Comparison of ENCODE assay signal across 24 cellular contexts in genomic region chr11:72570893-72571741, GRCh38.
DNase-seq lines count a peak whose midpoint lies in the region; ATAC-seq and TF ChIP-seq lines count a peak whose summit lies in the region.
"Had no signal": no experiment of that assay in that cellular context is flagged by ENCODE, and none has a peak within 500 bp of the region (broad histone marks: within the 10 kb centered on the region; RNA-seq: fewer than 3 reads in every experiment).

No MANE protein-coding gene starts in this region.

- H3T11ph ChIP-seq in H9 (ENCODE audit: low read length) = no peak overlapping the region

- H3K4me3 ChIP-seq in RWPE2 (ENCODE audit: severe bottlenecking) (no peak overlapping the region), osteoblast (ENCODE audit: insufficient read depth, low read length) (no peak overlapping the region), heart left ventricle (no peak overlapping the region), OCI-LY7 (ENCODE audit: low read depth, low read length, poor library complexity, severe bottlenecking) (no peak overlapping the region)
- H3K4me3 ChIP-seq: cardiac muscle cell, GM23248, mucosa of descending colon, neural progenitor cell, psoas muscle, skin epidermis, upper lobe of left lung had no signal

- H3K27me3 Mint-ChIP-seq in H9 (ENCODE audit: low read depth) = peaks cover 21% of the 10 kb centered on the region

- H2AFZ ChIP-seq in H9 (ENCODE audit: low read length) = no peak overlapping the region
- peak overlapping the region; percentile 8 for H2AFZ ChIP-seq in osteoblast (ENCODE audit: low read length)
- H2AFZ ChIP-seq in OCI-LY7 (ENCODE audit: low read length) = no peak overlapping the region
- H2AFZ ChIP-seq: neural progenitor cell had no signal

- no peak overlapping the region; a peak in 1 of 7 replicates for H3K27ac Mint-ChIP-seq in H9
- H3K27ac Mint-ChIP-seq: CD8-positive, alpha-beta T cell had no signal

- H3K4me3 Mint-ChIP-seq in H9 = no peak overlapping the region
- H3K4me3 Mint-ChIP-seq: CD8-positive, alpha-beta T cell; neural progenitor cell; stimulated activated naive CD8-positive, alpha-beta T cell treated with anti-CD3 and anti-CD28 coated beads, Interleukin-15, Interleukin-2, amounts not matched to agents 100 ng/mL and 50 ng/mL, for 24 hours had no signal

- peaks cover 4 to 15% of the 10 kb centered on the region in 2 experiments; a peak in 3 of 4 replicates for H3K4me1 Mint-ChIP-seq in H9

- no peaks in the 10 kb centered on the region for H3K79me2 ChIP-seq in H9 (ENCODE audit: insufficient read depth, low read length)
- H3K79me2 ChIP-seq in osteoblast (ENCODE audit: insufficient read depth, low read length) = no peaks in the 10 kb centered on the region
- no peaks in the 10 kb centered on the region for H3K79me2 ChIP-seq in OCI-LY7 (ENCODE audit: insufficient read depth, low read depth, low read length)

- no peak overlapping the region for H2BK120ac ChIP-seq in H9 (ENCODE audit: low read depth, low read length, poor library complexity, severe bottlenecking)

- BruUV-seq in OCI-LY7 (replicated peaks; lab: Mats Ljungman, UMichigan) = no TSS peak

- H3K4me1 ChIP-seq in H9 (ENCODE audit: insufficient read depth, low read length) (no peaks in the 10 kb centered on the region), RWPE2 (ENCODE audit: insufficient read depth, poor library complexity, severe bottlenecking) (peaks cover 43% of the 10 kb centered on the region), osteoblast (ENCODE audit: insufficient read depth, low read length) (peaks cover 11% of the 10 kb centered on the region), heart left ventricle (peaks cover 0 to 16% (median 0%) of the 10 kb centered on the region in 12 donors), OCI-LY7 (ENCODE audit: insufficient read depth, low read length, poor library complexity, severe bottlenecking) (no peaks in the 10 kb centered on the region)
- H3K4me1 ChIP-seq: psoas muscle, upper lobe of left lung had no signal

- no peak overlapping the region for H2BK15ac ChIP-seq in H9 (ENCODE audit: low read depth, low read length)

- H4K8ac ChIP-seq in H9 (replicated peaks; ENCODE audit: insufficient read length, low read depth, low read length) = no peak overlapping the region

- no peak overlapping the region for H2BK12ac ChIP-seq in H9 (ENCODE audit: insufficient read length, low read depth, low read length)

- no peak overlapping the region for H2BK20ac ChIP-seq in H9 (ENCODE audit: low read depth, low read length, poor library complexity, severe bottlenecking)

- H3K23ac ChIP-seq in H9 (ENCODE audit: insufficient read length, low read depth, low read length) = no peak overlapping the region

- H3K9me3 Mint-ChIP-seq in H9 = peaks cover 0 to 3% of the 10 kb centered on the region in 2 experiments; a peak in 3 of 5 replicates
- H3K9me3 Mint-ChIP-seq: CD8-positive, alpha-beta T cell; neural progenitor cell; stimulated activated naive CD8-positive, alpha-beta T cell treated with anti-CD3 and anti-CD28 coated beads, Interleukin-15, Interleukin-2, amounts not matched to agents 100 ng/mL and 50 ng/mL, for 24 hours had no signal

- no peaks in the 10 kb centered on the region for H3K9me3 ChIP-seq in H9 (ENCODE audit: control insufficient read depth, low read depth, low read length)
- H3K9me3 ChIP-seq in RWPE2 (ENCODE audit: severe bottlenecking) = no peaks in the 10 kb centered on the region
- no peaks in the 10 kb centered on the region for H3K9me3 ChIP-seq in osteoblast (ENCODE audit: low read depth, low read length)
- no peaks in the 10 kb centered on the region for H3K9me3 ChIP-seq in heart left ventricle
- no peaks in the 10 kb centered on the region for H3K9me3 ChIP-seq in OCI-LY7 (ENCODE audit: low read length)
- H3K9me3 ChIP-seq: mucosa of descending colon, psoas muscle, upper lobe of left lung had no signal

- no peak overlapping the region for H4K91ac ChIP-seq in H9 (ENCODE audit: insufficient read length, low read depth, low read length)

- no CpG with 5 or more reads among the region's 10 CpGs for WGBS in H9 (ENCODE audit: extremely low coverage, insufficient read length, low lambda C conversion rate)
- WGBS in heart left ventricle, 4 donors = 83 to 90% (median 86%) methylated on average over 9 to 10 of the region's 10 CpGs

- ATAC-seq in RWPE2 (ENCODE audit: low read depth) (no peak), esophagus mucosa (no peak), GM19452 (IDR thresholded peaks at IDR 0.05; ENCODE audit: unreplicated experiment) (no peak), heart left ventricle (no peak)
- ATAC-seq: CD8-positive, alpha-beta T cell; mucosa of descending colon; psoas muscle had no signal

- H3K4me2 ChIP-seq in H9 (ENCODE audit: insufficient read depth, insufficient read length, low read length) (no peak overlapping the region), osteoblast (ENCODE audit: insufficient read depth, low read length) (no peak overlapping the region), OCI-LY7 (ENCODE audit: low read length) (no peak overlapping the region)
- H3K4me2 ChIP-seq: neural progenitor cell had no signal

- H3K27ac ChIP-seq in H9 (ENCODE audit: insufficient read length, low read depth, low read length) (no peak overlapping the region), RWPE2 (ENCODE audit: poor library complexity, severe bottlenecking) (peak overlapping the region; percentile 99), epithelial cell of prostate (peak overlapping the region; percentile 98), osteoblast (ENCODE audit: low read depth, low read length) (no peak overlapping the region), heart left ventricle (no peak overlapping the region), OCI-LY7 (ENCODE audit: low read depth, low read length, poor library complexity, severe bottlenecking) (no peak overlapping the region)
- H3K27ac ChIP-seq: cardiac muscle cell, neural progenitor cell, psoas muscle, skin epidermis had no signal

- POLR2A ChIA-PET in OCI-LY7 (lab: Charles Lee) = no interaction called here

- H2BK5ac ChIP-seq in H9 (ENCODE audit: insufficient read length, low read length) = no peak overlapping the region

- H3K36me3 Mint-ChIP-seq in H9 (ENCODE audit: insufficient read depth in 1 of 3, low read depth in 3 of 3) = no peaks in the 10 kb centered on the region
- H3K36me3 Mint-ChIP-seq: CD8-positive, alpha-beta T cell; neural progenitor cell had no signal

- CTCF ChIA-PET in OCI-LY7 (lab: Charles Lee; ENCODE audit: unreplicated experiment) = no interaction called here

- H3K14ac ChIP-seq in H9 (ENCODE audit: insufficient read depth, low read length) = no peak overlapping the region

- TF ChIP-seq POLR2A in heart left ventricle (IDR thresholded peaks at IDR 0.05) = no peak

- no peak overlapping the region for H3K56ac ChIP-seq in H9 (ENCODE audit: insufficient read length, low read depth, low read length)

- H2AK5ac ChIP-seq in H9 (ENCODE audit: insufficient read length, low read length) = no peak overlapping the region

- TF ChIP-seq CTCF in H9 (conservative IDR thresholded peaks at IDR 0.05) (no peak), RWPE2 (IDR thresholded peaks at IDR 0.05; ENCODE audit: poor library complexity, severe bottlenecking) (no peak), osteoblast (IDR thresholded peaks at IDR 0.05; ENCODE audit: extremely low read depth, low read depth, low read length) (no peak), heart left ventricle (IDR thresholded peaks at IDR 0.05) (no peak), OCI-LY7 (conservative IDR thresholded peaks at IDR 0.05; ENCODE audit: low read length) (no peak)

- H3K18ac ChIP-seq in H9 (ENCODE audit: insufficient read length, low read depth, low read length) = no peak overlapping the region

- H4K5ac ChIP-seq in H9 (ENCODE audit: insufficient read length, low read depth, low read length) = no peak overlapping the region

- H3K27me3 ChIP-seq in H9 (ENCODE audit: insufficient read depth, low read length) (no peaks in the 10 kb centered on the region), RWPE2 (ENCODE audit: insufficient read depth, poor library complexity, severe bottlenecking) (no peaks in the 10 kb centered on the region), osteoblast (ENCODE audit: insufficient read depth, low read length) (no peaks in the 10 kb centered on the region), heart left ventricle (no peaks in the 10 kb centered on the region)
- H3K27me3 ChIP-seq: cardiac muscle cell, neural progenitor cell, upper lobe of left lung had no signal

- no peaks in the 10 kb centered on the region for H3K23me2 ChIP-seq in H9 (ENCODE audit: insufficient read length, low read depth, low read length, poor library complexity, severe bottlenecking)

- intact Hi-C loops in heart left ventricle (cut with DNase I) = loop anchor here in 8 of 10 donors (5.0 kb wide), 2 partner anchors 89 to 99 kb away; no protein-coding TSS in a partner anchor
- intact Hi-C loops in OCI-LY7 (cut with micrococcal nuclease; ENCODE audit: unreplicated experiment) = no loop called here

- no peaks in the 10 kb centered on the region for H3K79me1 ChIP-seq in H9 (ENCODE audit: insufficient read depth, low read depth, low read length, poor library complexity, severe bottlenecking)

- no peaks in the 10 kb centered on the region for H3K36me3 ChIP-seq in RWPE2 (ENCODE audit: low read depth)
- no peaks in the 10 kb centered on the region for H3K36me3 ChIP-seq in osteoblast (ENCODE audit: insufficient read depth, low read length)
- H3K36me3 ChIP-seq in heart left ventricle = no peaks in the 10 kb centered on the region
- no peaks in the 10 kb centered on the region for H3K36me3 ChIP-seq in OCI-LY7 (ENCODE audit: insufficient read depth, low read length)
- H3K36me3 ChIP-seq: cardiac muscle cell, neural progenitor cell, upper lobe of left lung had no signal

- DNase-seq in H9 = peak; percentile 9
- no peak for DNase-seq in RWPE2 (ENCODE audit: low spot score)
- no peak for DNase-seq in epithelial cell of prostate (ENCODE audit: low read depth, low spot score)
- DNase-seq in osteoblast (ENCODE audit: insufficient read length, low spot score, missing footprints) = peak; percentile 29
- DNase-seq in heart left ventricle = no peak
- no peak for DNase-seq in OCI-LY7 (ENCODE audit: low spot score)
- DNase-seq: activated effector memory CD4-positive, alpha-beta T cell treated with Interleukin-2 at 50 U/mL for 16 hours; CD8-positive, alpha-beta T cell; effector CD4-positive, alpha-beta T cell; glutamatergic neuron; KG1; mucosa of descending colon; NCI-H1694; OCI-M1; psoas muscle; T-helper 9 cell; upper lobe of left lung had no signal

- no peaks in the 10 kb centered on the region for H3K9me2 ChIP-seq in OCI-LY7 (ENCODE audit: insufficient read depth, low read length)

- H4K20me1 ChIP-seq in H9 (ENCODE audit: control insufficient read depth, insufficient read depth, insufficient read length) (no peaks in the 10 kb centered on the region), osteoblast (ENCODE audit: insufficient read depth, low read length) (no peaks in the 10 kb centered on the region), OCI-LY7 (ENCODE audit: insufficient read depth, low read length) (no peaks in the 10 kb centered on the region)

- no peak overlapping the region for H3K9ac ChIP-seq in H9 (ENCODE audit: extremely low read depth, insufficient read length, low read length)
- H3K9ac ChIP-seq: GM23248, neural progenitor cell had no signal

- H3K4ac ChIP-seq in H9 (ENCODE audit: low read depth, low read length) = no peak overlapping the region

Comparison
In these comparisons a context has a peak if more than half of its experiments do, and no peak if none do; other contexts are left out.
1. DNase-seq: peak in H9 (single experiment) and osteoblast (single experiment); none in RWPE2 (single experiment), epithelial cell of prostate (single experiment), heart left ventricle (0 of 5) and OCI-LY7 (single experiment).
2. H3K27ac ChIP-seq: peak in RWPE2 (single experiment) and epithelial cell of prostate (single experiment); none in H9 (single experiment), osteoblast (single experiment), heart left ventricle (0 of 12) and OCI-LY7 (single experiment).